26 cellular contexts compared by ENCODE assay signal in genomic region chr6:161684721-161685120, GRCh38.
"Had no signal": no experiment of that assay in that cellular context is flagged by ENCODE, and none has a peak within 500 bp of the region (broad histone marks: within the 10 kb centered on the region; RNA-seq: fewer than 3 reads in every experiment).

No MANE protein-coding gene starts in this region.

- H3K36me3 Mint-ChIP-seq: mesothelial cell of epicardium; naive thymus-derived CD4-positive, alpha-beta T cell; natural killer cell treated with Interleukin-12 subunit alpha and Interleukin-12 subunit beta and Interleukin-15 and Interleukin-18, amount 100 ng/mL, for 72 hours; stimulated activated effector memory CD8-positive, alpha-beta T cell treated with anti-CD3 and anti-CD28 coated beads, Interleukin-12 subunit alpha, Interleukin-12 subunit beta, amount 100 ng/mL, for 72 hours had no signal

- H3K27ac ChIP-seq: heart right ventricle, hepatocyte, left lung, lower lobe of right lung, ovary, right atrium auricular region, right lobe of liver, skin epidermis, suprapubic skin, thoracic aorta, tibial artery, upper lobe of right lung had no signal

- H3K4me3 ChIP-seq: heart right ventricle, hepatocyte, left lung, lower lobe of right lung, ovary, right atrium auricular region, right lobe of liver, skin epidermis, suprapubic skin, thoracic aorta, tibial artery, upper lobe of right lung had no signal

- H2AFZ ChIP-seq: hepatocyte had no signal

- H3K27me3 ChIP-seq: heart right ventricle, hepatocyte, left lung, ovary, right atrium auricular region, right lobe of liver, suprapubic skin, tibial artery, upper lobe of right lung had no signal

- H3K9me3 ChIP-seq: heart right ventricle, left lung, lower lobe of right lung, ovary, right atrium auricular region, right lobe of liver, suprapubic skin, thoracic aorta, tibial artery, upper lobe of right lung had no signal

- ATAC-seq: heart right ventricle; left cardiac atrium; left lung; lower lobe of right lung; naive thymus-derived CD4-positive, alpha-beta T cell; natural killer cell treated with Interleukin-12 subunit alpha and Interleukin-12 subunit beta and Interleukin-15 and Interleukin-18, amount 100 ng/mL, for 72 hours; right lobe of liver; stimulated activated effector memory CD8-positive, alpha-beta T cell treated with anti-CD3 and anti-CD28 coated beads, Interleukin-12 subunit alpha, Interleukin-12 subunit beta, amount 100 ng/mL, for 72 hours; upper lobe of right lung had no signal

- H3K4me3 Mint-ChIP-seq: mesothelial cell of epicardium; naive thymus-derived CD4-positive, alpha-beta T cell; natural killer cell treated with Interleukin-12 subunit alpha and Interleukin-12 subunit beta and Interleukin-15 and Interleukin-18, amount 100 ng/mL, for 72 hours; stimulated activated effector memory CD8-positive, alpha-beta T cell treated with anti-CD3 and anti-CD28 coated beads, Interleukin-12 subunit alpha, Interleukin-12 subunit beta, amount 100 ng/mL, for 72 hours; stimulated activated naive CD8-positive, alpha-beta T cell treated with anti-CD3 and anti-CD28 coated beads, Interleukin-15, Interleukin-2, amounts not matched to agents 100 ng/mL and 50 ng/mL, for 24 hours had no signal

- H3K27me3 Mint-ChIP-seq: naive thymus-derived CD4-positive, alpha-beta T cell; progenitor cell of endocrine pancreas; stimulated activated naive CD8-positive, alpha-beta T cell treated with anti-CD3 and anti-CD28 coated beads, Interleukin-15, Interleukin-2, amounts not matched to agents 100 ng/mL and 50 ng/mL, for 24 hours had no signal

- H3K4me2 ChIP-seq: hepatocyte had no signal

- H3K9me3 Mint-ChIP-seq: mesothelial cell of epicardium; natural killer cell treated with Interleukin-12 subunit alpha and Interleukin-12 subunit beta and Interleukin-15 and Interleukin-18, amount 100 ng/mL, for 72 hours; stimulated activated effector memory CD8-positive, alpha-beta T cell treated with anti-CD3 and anti-CD28 coated beads, Interleukin-12 subunit alpha, Interleukin-12 subunit beta, amount 100 ng/mL, for 72 hours; stimulated activated naive CD8-positive, alpha-beta T cell treated with anti-CD3 and anti-CD28 coated beads, Interleukin-15, Interleukin-2, amounts not matched to agents 100 ng/mL and 50 ng/mL, for 24 hours had no signal

- H3K4me1 Mint-ChIP-seq: mesothelial cell of epicardium; naive thymus-derived CD4-positive, alpha-beta T cell; stimulated activated effector memory CD8-positive, alpha-beta T cell treated with anti-CD3 and anti-CD28 coated beads, Interleukin-12 subunit alpha, Interleukin-12 subunit beta, amount 100 ng/mL, for 72 hours had no signal

- H3K79me2 ChIP-seq: hepatocyte had no signal

- H3K4me1 ChIP-seq: heart right ventricle, left lung, lower lobe of right lung, right atrium auricular region, right lobe of liver, suprapubic skin, tibial artery, upper lobe of right lung had no signal

- DNase-seq: heart right ventricle; kidney glomerular epithelial cell; left cardiac atrium; left lung; lower lobe of right lung; mammary epithelial cell; mesenchymal stem cell; naive thymus-derived CD4-positive, alpha-beta T cell; ovary; right lobe of liver; stimulated activated CD4-positive, alpha-beta T cell treated with anti-CD3 and anti-CD28 coated beads, Interleukin-12 subunit alpha, Interleukin-12 subunit beta, amount 100 ng/mL, for 4 hours; stimulated activated CD4-positive, alpha-beta T cell treated with anti-CD3 and anti-CD28 coated beads, Interleukin-4, amount 100 ng/mL, for 24 hours; stimulated activated naive CD4-positive, alpha-beta T cell; tibial artery; trophoblast cell; upper lobe of right lung had no signal

- H3K36me3 ChIP-seq: heart right ventricle, left lung, lower lobe of right lung, ovary, right atrium auricular region, right lobe of liver, suprapubic skin, thoracic aorta, tibial artery, upper lobe of right lung had no signal
